ENCODE assay signal across 8 cellular contexts in the genomic region with DNA sequence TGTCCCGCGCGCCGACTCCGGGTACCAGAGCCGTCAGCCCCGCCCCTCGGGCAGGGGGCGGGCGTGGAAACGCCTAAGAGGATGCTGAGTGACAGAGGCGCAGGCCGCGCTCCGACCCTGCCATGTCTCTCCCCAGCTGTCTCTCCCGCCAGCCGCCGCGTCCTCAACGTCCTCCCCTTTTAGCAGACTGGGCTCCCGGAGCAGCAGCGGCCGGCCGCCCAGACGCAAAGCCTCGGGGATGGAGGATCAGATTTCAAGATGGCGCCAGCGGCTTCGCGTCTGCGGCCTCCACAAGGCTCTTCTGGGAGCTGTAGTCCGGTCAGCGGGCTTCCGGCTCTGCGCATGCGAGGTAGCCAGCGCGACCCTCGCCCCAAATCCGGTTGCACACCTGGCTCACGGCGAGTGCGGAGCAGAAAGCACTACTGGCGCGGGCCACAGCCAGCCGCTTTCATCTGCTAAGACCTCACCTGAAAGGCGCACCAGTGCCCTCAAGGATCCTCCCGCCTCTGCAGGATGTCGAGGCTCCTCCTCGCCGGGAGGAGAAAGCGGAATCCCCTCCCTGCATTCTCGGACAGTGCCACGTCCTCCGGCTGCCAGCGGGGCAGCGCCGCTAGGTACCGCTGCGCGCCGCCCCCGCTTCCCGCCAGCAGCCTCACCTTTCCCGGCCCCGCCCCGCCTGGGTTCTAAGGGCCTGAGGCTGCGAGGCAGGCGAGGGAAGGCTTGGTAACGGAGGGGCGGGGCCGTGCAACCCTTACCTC.
DNase-seq lines count a peak whose midpoint lies in the region; ATAC-seq and TF ChIP-seq lines count a peak whose summit lies in the region.
"Not testable (repeated sequence)": the region's sequence is repeated elsewhere in the genome, so short reads cannot be mapped to it uniquely, and the experiment has no call there.

No MANE protein-coding gene starts in this region.

- WGBS in esophagus squamous epithelium, 2 donors = no CpG with 5 or more reads among the region's 72 CpGs

- H3K4me3 Mint-ChIP-seq in activated T-helper 1 cell treated with anti-CD3 and anti-CD28 coated beads, Interleukin-12 subunit alpha, Interleukin-12 subunit beta, Interleukin-2, Interleukin-4 antibody, amounts not matched to agents 30 ng/mL and 10 ng/mL and 1 ng/mL, durations not matched to agents 14 hours and 24 hours and 36 hours = peak overlapping the region; percentile 78

- DNase-seq in DMS 273 (lab: John Stamatoyannopoulos, UW; ENCODE audit: unreplicated experiment) (peak; percentile 68), Peyer's patch (peak; percentile 38 to 88 (median 83))
- DNase-seq in activated T-helper 1 cell treated with anti-CD3 and anti-CD28 coated beads, Interleukin-12 subunit alpha, Interleukin-12 subunit beta, Interleukin-2, Interleukin-4 antibody, amounts not matched to agents 30 ng/mL and 10 ng/mL and 1 ng/mL, durations not matched to agents 14 hours and 24 hours and 36 hours (ENCODE audit: low spot score) = peak; percentile 62
- not testable (repeated sequence) for DNase-seq in esophagus squamous epithelium (lab: John Stamatoyannopoulos, UW)
- DNase-seq in stimulated activated CD8-positive, alpha-beta memory T cell treated with anti-CD3 and anti-CD28 coated beads, Interleukin-2, amount 100 ng/mL, for 1 hour (ENCODE audit: low read depth in 2 of 2) = peak; percentile 14 to 24

- H3K27ac ChIP-seq in HUES48 (ENCODE audit: low read depth, low read length) (peak overlapping the region; percentile 78), Peyer's patch (peak overlapping the region; percentile 66 to 82 (median 72)), esophagus squamous epithelium (peak overlapping the region; percentile 69 to 84 (median 78)), mucosa of rectum (ENCODE audit: low read depth in 2 of 2, low read length in 2 of 2) (peak overlapping the region; percentile 61 to 63)

- intact Hi-C loops in activated T-helper 1 cell treated with anti-CD3 and anti-CD28 coated beads, Interleukin-12 subunit alpha, Interleukin-12 subunit beta, Interleukin-2, Interleukin-4 antibody, amounts not matched to agents 30 ng/mL and 10 ng/mL and 1 ng/mL, durations not matched to agents 14 hours and 24 hours and 36 hours (cut with micrococcal nuclease); esophagus squamous epithelium (cut with DNase I): not testable (repeated sequence)

- H3K4me1 Mint-ChIP-seq in activated T-helper 1 cell treated with anti-CD3 and anti-CD28 coated beads, Interleukin-12 subunit alpha, Interleukin-12 subunit beta, Interleukin-2, Interleukin-4 antibody, amounts not matched to agents 30 ng/mL and 10 ng/mL and 1 ng/mL, durations not matched to agents 14 hours and 24 hours and 36 hours (ENCODE audit: low read depth) = not testable (repeated sequence)

- not testable (repeated sequence) for H3K27me3 Mint-ChIP-seq in activated T-helper 1 cell treated with anti-CD3 and anti-CD28 coated beads, Interleukin-12 subunit alpha, Interleukin-12 subunit beta, Interleukin-2, Interleukin-4 antibody, amounts not matched to agents 30 ng/mL and 10 ng/mL and 1 ng/mL, durations not matched to agents 14 hours and 24 hours and 36 hours (ENCODE audit: insufficient read depth)

- H3K27me3 ChIP-seq in HUES48 (ENCODE audit: control insufficient read depth, insufficient read depth, low read length); Peyer's patch; esophagus squamous epithelium; mucosa of rectum (ENCODE audit: control insufficient read depth in 2 of 2, insufficient read depth in 2 of 2, low read length in 2 of 2): not testable (repeated sequence)

- peak; percentile 73 for ATAC-seq in GM21737 (IDR thresholded peaks at IDR 0.05; ENCODE audit: unreplicated experiment)

- H3K9me3 ChIP-seq in HUES48 (ENCODE audit: control insufficient read depth, insufficient read depth, low read length); Peyer's patch; esophagus squamous epithelium; mucosa of rectum (ENCODE audit: control insufficient read depth in 2 of 2, low read length in 2 of 2): not testable (repeated sequence)

- H3K9ac ChIP-seq in HUES48 (ENCODE audit: low read depth, low read length) (peak overlapping the region; percentile 56; the same call in 1 of the 2 replicates), mucosa of rectum (ENCODE audit: low read depth in 1 of 2, low read length in 2 of 2) (peak overlapping the region in 1 of 2 donors; percentile 33)

- H3K27ac Mint-ChIP-seq in activated T-helper 1 cell treated with anti-CD3 and anti-CD28 coated beads, Interleukin-12 subunit alpha, Interleukin-12 subunit beta, Interleukin-2, Interleukin-4 antibody, amounts not matched to agents 30 ng/mL and 10 ng/mL and 1 ng/mL, durations not matched to agents 14 hours and 24 hours and 36 hours = peak overlapping the region; percentile 48

- H3K4me1 ChIP-seq in HUES48 (ENCODE audit: control insufficient read depth, insufficient read depth, low read length); Peyer's patch; esophagus squamous epithelium; mucosa of rectum (ENCODE audit: control insufficient read depth in 2 of 2, insufficient read depth in 2 of 2, low read length in 2 of 2): not testable (repeated sequence)

- H3K36me3 Mint-ChIP-seq in activated T-helper 1 cell treated with anti-CD3 and anti-CD28 coated beads, Interleukin-12 subunit alpha, Interleukin-12 subunit beta, Interleukin-2, Interleukin-4 antibody, amounts not matched to agents 30 ng/mL and 10 ng/mL and 1 ng/mL, durations not matched to agents 14 hours and 24 hours and 36 hours (ENCODE audit: low read depth) = not testable (repeated sequence)

- TF ChIP-seq POLR2A in Peyer's patch (IDR thresholded peaks at IDR 0.05) = peak; percentile 41 to 50
- TF ChIP-seq POLR2A in esophagus squamous epithelium (IDR thresholded peaks at IDR 0.05) = peak in 1 of 4 donors; percentile 24

- peak overlapping the region; percentile 56 for H3K4me3 ChIP-seq in HUES48 (ENCODE audit: low read depth, low read length)
- H3K4me3 ChIP-seq in Peyer's patch = peak overlapping the region; percentile 53 to 61 (median 56)
- peak overlapping the region; percentile 35 to 66 (median 53) for H3K4me3 ChIP-seq in esophagus squamous epithelium
- H3K4me3 ChIP-seq in mucosa of rectum (ENCODE audit: low read length in 2 of 2) = peak overlapping the region; percentile 59 to 74

- not testable (repeated sequence) for H3K36me3 ChIP-seq in HUES48 (ENCODE audit: control insufficient read depth, insufficient read depth, low read length); Peyer's patch; esophagus squamous epithelium; mucosa of rectum (ENCODE audit: control insufficient read depth in 2 of 2, insufficient read depth in 2 of 2, low read length in 2 of 2)

- not testable (repeated sequence) for H3K9me3 Mint-ChIP-seq in activated T-helper 1 cell treated with anti-CD3 and anti-CD28 coated beads, Interleukin-12 subunit alpha, Interleukin-12 subunit beta, Interleukin-2, Interleukin-4 antibody, amounts not matched to agents 30 ng/mL and 10 ng/mL and 1 ng/mL, durations not matched to agents 14 hours and 24 hours and 36 hours

- TF ChIP-seq CTCF in Peyer's patch (IDR thresholded peaks at IDR 0.05) = peak in 3 of 6 experiments; percentile 7 to 49 (median 38)
- peak in 1 of 6 experiments; percentile 16 for TF ChIP-seq CTCF in esophagus squamous epithelium (IDR thresholded peaks at IDR 0.05)
